1 cellular context compared by ENCODE assay signal in the genomic region with DNA sequence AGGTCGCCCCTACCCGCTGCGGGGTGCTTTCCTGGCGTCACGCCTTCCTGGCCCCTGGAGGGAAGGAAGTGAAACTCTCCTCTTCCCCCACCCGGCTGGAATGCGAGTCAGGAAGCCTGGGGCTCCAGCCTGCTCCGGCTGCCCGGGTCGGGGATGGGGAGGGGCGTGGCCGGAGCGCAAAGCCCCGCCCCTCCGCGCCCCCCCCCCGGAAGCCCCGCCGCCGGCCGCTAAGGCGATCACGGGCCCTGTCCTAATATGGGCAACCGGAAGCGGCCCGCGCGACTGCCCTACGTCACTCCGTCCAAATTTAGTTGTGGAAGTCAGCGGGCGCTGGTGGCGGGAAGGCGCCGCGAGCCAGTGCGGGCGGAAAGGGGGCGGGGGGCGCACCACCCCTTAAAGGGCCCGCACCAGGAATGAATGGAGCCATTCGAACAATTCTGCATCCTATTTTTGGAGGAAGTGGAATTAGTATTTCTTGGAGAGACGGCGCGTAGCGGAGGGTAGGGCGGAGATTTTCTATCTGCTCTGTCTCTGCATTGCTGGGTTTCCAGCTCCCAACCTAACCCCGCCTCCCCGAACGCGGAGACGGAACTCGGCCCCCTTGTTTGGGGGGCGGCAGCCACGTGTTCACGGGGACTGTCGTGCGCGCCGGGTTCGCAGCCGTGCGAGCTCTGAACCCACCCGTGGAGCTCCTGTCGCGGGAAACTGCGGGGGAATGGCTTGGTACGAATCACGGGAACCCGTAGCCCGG.
TF ChIP-seq lines count a peak whose summit lies in the region.

No MANE protein-coding gene starts in this region.

TF ChIP-seq in K562, 482 proteins besides CTCF, POLR2A, EP300 and RAD21 (continued from another document and continues in another):
- TF ChIP-seq, protein P1, sequence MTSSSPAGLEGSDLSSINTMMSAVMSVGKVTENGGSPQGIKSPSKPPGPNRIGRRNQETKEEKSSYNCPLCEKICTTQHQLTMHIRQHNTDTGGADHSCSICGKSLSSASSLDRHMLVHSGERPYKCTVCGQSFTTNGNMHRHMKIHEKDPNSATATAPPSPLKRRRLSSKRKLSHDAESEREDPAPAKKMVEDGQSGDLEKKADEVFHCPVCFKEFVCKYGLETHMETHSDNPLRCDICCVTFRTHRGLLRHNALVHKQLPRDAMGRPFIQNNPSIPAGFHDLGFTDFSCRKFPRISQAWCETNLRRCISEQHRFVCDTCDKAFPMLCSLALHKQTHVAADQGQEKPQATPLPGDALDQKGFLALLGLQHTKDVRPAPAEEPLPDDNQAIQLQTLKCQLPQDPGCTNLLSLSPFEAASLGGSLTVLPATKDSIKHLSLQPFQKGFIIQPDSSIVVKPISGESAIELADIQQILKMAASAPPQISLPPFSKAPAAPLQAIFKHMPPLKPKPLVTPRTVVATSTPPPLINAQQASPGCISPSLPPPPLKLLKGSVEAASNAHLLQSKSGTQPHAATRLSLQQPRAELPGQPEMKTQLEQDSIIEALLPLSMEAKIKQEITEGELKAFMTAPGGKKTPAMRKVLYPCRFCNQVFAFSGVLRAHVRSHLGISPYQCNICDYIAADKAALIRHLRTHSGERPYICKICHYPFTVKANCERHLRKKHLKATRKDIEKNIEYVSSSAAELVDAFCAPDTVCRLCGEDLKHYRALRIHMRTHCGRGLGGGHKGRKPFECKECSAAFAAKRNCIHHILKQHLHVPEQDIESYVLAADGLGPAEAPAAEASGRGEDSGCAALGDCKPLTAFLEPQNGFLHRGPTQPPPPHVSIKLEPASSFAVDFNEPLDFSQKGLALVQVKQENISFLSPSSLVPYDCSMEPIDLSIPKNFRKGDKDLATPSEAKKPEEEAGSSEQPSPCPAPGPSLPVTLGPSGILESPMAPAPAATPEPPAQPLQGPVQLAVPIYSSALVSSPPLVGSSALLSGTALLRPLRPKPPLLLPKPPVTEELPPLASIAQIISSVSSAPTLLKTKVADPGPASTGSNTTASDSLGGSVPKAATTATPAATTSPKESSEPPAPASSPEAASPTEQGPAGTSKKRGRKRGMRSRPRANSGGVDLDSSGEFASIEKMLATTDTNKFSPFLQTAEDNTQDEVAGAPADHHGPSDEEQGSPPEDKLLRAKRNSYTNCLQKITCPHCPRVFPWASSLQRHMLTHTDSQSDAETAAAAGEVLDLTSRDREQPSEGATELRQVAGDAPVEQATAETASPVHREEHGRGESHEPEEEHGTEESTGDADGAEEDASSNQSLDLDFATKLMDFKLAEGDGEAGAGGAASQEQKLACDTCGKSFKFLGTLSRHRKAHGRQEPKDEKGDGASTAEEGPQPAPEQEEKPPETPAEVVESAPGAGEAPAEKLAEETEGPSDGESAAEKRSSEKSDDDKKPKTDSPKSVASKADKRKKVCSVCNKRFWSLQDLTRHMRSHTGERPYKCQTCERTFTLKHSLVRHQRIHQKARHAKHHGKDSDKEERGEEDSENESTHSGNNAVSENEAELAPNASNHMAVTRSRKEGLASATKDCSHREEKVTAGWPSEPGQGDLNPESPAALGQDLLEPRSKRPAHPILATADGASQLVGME (CRISPR knock-in tag; IDR thresholded peaks at IDR 0.05), result no peak
- TF ChIP-seq RFX7 (CRISPR knock-in tag; IDR thresholded peaks at IDR 0.05) (no peak), HCFC1 (IDR thresholded peaks at IDR 0.05; ENCODE audit: low read depth, low read length) (peak; percentile 27; the same call in 1 of the 2 replicates), NUFIP1 (IDR thresholded peaks at IDR 0.05; ENCODE audit: partially characterized antibody) (no peak), MCM2 (IDR thresholded peaks at IDR 0.05; ENCODE audit: low read depth) (no peak), ZNF696 (CRISPR knock-in tag; conservative IDR thresholded peaks at IDR 0.05) (no peak), FOSL1 (tag; conservative IDR thresholded peaks at IDR 0.05) (peak; percentile 53), FOS (IDR thresholded peaks at IDR 0.05; ENCODE audit: extremely low read depth, insufficient read length) (no peak), RBFOX2 (IDR thresholded peaks at IDR 0.05; ENCODE audit: low read depth, low read length) (peak; percentile 79), SMAD4 (CRISPR knock-in tag; conservative IDR thresholded peaks at IDR 0.05) (peak; percentile 86), ZBTB1 (CRISPR knock-in tag; IDR thresholded peaks at IDR 0.05; ENCODE audit: borderline replicate concordance, low read depth) (no peak), ZNF41 (CRISPR knock-in tag; conservative IDR thresholded peaks at IDR 0.05) (no peak), MEIS2 (IDR thresholded peaks at IDR 0.05; ENCODE audit: partially characterized antibody) (no peak), HDGF (IDR thresholded peaks at IDR 0.05) (no peak), XRCC3 (IDR thresholded peaks at IDR 0.05) (no peak), PML (IDR thresholded peaks at IDR 0.05; ENCODE audit: low read length) (peak; percentile 48), HIVEP1 (CRISPR knock-in tag; IDR thresholded peaks at IDR 0.05) (no peak), NCOA1 (IDR thresholded peaks at IDR 0.05; ENCODE audit: low read depth) (no peak; the same call in 1 of the 2 replicates), CHD2 (IDR thresholded peaks at IDR 0.05; ENCODE audit: low read depth, low read length) (no peak), ZNF347 (CRISPR knock-in tag; IDR thresholded peaks at IDR 0.05; ENCODE audit: low read depth) (no peak), ZNF197 (CRISPR knock-in tag; IDR thresholded peaks at IDR 0.05; ENCODE audit: low read depth) (no peak), MECOM (CRISPR knock-in tag; IDR thresholded peaks at IDR 0.05) (no peak)
- TF ChIP-seq, protein P2, sequence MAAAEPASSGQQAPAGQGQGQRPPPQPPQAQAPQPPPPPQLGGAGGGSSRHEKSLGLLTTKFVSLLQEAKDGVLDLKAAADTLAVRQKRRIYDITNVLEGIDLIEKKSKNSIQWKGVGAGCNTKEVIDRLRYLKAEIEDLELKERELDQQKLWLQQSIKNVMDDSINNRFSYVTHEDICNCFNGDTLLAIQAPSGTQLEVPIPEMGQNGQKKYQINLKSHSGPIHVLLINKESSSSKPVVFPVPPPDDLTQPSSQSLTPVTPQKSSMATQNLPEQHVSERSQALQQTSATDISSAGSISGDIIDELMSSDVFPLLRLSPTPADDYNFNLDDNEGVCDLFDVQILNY (CRISPR knock-in tag; IDR thresholded peaks at IDR 0.05), result 0 out of 2 replicates have a peak, but pooled peaks have one; percentile 49
- TF ChIP-seq, protein P3, sequence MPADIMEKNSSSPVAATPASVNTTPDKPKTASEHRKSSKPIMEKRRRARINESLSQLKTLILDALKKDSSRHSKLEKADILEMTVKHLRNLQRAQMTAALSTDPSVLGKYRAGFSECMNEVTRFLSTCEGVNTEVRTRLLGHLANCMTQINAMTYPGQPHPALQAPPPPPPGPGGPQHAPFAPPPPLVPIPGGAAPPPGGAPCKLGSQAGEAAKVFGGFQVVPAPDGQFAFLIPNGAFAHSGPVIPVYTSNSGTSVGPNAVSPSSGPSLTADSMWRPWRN (IDR thresholded peaks at IDR 0.05; ENCODE audit: low read depth), result peak; percentile 25; the same call in 1 of the 2 replicates
- TF ChIP-seq, protein P4, sequence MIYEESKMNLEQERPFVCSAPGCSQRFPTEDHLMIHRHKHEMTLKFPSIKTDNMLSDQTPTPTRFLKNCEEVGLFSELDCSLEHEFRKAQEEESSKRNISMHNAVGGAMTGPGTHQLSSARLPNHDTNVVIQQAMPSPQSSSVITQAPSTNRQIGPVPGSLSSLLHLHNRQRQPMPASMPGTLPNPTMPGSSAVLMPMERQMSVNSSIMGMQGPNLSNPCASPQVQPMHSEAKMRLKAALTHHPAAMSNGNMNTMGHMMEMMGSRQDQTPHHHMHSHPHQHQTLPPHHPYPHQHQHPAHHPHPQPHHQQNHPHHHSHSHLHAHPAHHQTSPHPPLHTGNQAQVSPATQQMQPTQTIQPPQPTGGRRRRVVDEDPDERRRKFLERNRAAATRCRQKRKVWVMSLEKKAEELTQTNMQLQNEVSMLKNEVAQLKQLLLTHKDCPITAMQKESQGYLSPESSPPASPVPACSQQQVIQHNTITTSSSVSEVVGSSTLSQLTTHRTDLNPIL (CRISPR knock-in tag; IDR thresholded peaks at IDR 0.05), result no peak
- TF ChIP-seq, protein P5, sequence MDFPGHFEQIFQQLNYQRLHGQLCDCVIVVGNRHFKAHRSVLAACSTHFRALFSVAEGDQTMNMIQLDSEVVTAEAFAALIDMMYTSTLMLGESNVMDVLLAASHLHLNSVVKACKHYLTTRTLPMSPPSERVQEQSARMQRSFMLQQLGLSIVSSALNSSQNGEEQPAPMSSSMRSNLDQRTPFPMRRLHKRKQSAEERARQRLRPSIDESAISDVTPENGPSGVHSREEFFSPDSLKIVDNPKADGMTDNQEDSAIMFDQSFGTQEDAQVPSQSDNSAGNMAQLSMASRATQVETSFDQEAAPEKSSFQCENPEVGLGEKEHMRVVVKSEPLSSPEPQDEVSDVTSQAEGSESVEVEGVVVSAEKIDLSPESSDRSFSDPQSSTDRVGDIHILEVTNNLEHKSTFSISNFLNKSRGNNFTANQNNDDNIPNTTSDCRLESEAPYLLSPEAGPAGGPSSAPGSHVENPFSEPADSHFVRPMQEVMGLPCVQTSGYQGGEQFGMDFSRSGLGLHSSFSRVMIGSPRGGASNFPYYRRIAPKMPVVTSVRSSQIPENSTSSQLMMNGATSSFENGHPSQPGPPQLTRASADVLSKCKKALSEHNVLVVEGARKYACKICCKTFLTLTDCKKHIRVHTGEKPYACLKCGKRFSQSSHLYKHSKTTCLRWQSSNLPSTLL (IDR thresholded peaks at IDR 0.05), result no peak
- TF ChIP-seq, protein P6, sequence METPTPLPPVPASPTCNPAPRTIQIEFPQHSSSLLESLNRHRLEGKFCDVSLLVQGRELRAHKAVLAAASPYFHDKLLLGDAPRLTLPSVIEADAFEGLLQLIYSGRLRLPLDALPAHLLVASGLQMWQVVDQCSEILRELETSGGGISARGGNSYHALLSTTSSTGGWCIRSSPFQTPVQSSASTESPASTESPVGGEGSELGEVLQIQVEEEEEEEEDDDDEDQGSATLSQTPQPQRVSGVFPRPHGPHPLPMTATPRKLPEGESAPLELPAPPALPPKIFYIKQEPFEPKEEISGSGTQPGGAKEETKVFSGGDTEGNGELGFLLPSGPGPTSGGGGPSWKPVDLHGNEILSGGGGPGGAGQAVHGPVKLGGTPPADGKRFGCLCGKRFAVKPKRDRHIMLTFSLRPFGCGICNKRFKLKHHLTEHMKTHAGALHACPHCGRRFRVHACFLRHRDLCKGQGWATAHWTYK (CRISPR knock-in tag; IDR thresholded peaks at IDR 0.05), result peak; percentile 51; the same call in 1 of the 2 replicates
- TF ChIP-seq, protein P7, sequence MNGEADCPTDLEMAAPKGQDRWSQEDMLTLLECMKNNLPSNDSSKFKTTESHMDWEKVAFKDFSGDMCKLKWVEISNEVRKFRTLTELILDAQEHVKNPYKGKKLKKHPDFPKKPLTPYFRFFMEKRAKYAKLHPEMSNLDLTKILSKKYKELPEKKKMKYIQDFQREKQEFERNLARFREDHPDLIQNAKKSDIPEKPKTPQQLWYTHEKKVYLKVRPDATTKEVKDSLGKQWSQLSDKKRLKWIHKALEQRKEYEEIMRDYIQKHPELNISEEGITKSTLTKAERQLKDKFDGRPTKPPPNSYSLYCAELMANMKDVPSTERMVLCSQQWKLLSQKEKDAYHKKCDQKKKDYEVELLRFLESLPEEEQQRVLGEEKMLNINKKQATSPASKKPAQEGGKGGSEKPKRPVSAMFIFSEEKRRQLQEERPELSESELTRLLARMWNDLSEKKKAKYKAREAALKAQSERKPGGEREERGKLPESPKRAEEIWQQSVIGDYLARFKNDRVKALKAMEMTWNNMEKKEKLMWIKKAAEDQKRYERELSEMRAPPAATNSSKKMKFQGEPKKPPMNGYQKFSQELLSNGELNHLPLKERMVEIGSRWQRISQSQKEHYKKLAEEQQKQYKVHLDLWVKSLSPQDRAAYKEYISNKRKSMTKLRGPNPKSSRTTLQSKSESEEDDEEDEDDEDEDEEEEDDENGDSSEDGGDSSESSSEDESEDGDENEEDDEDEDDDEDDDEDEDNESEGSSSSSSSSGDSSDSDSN (IDR thresholded peaks at IDR 0.05; ENCODE audit: borderline replicate concordance in 1 of 2, low read depth in 2 of 2, low read length in 2 of 2), result no peak
- TF ChIP-seq, protein P8, sequence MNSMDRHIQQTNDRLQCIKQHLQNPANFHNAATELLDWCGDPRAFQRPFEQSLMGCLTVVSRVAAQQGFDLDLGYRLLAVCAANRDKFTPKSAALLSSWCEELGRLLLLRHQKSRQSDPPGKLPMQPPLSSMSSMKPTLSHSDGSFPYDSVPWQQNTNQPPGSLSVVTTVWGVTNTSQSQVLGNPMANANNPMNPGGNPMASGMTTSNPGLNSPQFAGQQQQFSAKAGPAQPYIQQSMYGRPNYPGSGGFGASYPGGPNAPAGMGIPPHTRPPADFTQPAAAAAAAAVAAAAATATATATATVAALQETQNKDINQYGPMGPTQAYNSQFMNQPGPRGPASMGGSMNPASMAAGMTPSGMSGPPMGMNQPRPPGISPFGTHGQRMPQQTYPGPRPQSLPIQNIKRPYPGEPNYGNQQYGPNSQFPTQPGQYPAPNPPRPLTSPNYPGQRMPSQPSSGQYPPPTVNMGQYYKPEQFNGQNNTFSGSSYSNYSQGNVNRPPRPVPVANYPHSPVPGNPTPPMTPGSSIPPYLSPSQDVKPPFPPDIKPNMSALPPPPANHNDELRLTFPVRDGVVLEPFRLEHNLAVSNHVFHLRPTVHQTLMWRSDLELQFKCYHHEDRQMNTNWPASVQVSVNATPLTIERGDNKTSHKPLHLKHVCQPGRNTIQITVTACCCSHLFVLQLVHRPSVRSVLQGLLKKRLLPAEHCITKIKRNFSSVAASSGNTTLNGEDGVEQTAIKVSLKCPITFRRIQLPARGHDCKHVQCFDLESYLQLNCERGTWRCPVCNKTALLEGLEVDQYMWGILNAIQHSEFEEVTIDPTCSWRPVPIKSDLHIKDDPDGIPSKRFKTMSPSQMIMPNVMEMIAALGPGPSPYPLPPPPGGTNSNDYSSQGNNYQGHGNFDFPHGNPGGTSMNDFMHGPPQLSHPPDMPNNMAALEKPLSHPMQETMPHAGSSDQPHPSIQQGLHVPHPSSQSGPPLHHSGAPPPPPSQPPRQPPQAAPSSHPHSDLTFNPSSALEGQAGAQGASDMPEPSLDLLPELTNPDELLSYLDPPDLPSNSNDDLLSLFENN (IDR thresholded peaks at IDR 0.05; ENCODE audit: low read depth in 2 of 2, low read length in 2 of 2), result 0 out of 4 replicates have a peak, but pooled peaks of 1 of the 2 experiments have one; percentile 18
- TF ChIP-seq, protein P9, sequence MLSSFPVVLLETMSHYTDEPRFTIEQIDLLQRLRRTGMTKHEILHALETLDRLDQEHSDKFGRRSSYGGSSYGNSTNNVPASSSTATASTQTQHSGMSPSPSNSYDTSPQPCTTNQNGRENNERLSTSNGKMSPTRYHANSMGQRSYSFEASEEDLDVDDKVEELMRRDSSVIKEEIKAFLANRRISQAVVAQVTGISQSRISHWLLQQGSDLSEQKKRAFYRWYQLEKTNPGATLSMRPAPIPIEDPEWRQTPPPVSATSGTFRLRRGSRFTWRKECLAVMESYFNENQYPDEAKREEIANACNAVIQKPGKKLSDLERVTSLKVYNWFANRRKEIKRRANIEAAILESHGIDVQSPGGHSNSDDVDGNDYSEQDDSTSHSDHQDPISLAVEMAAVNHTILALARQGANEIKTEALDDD (IDR thresholded peaks at IDR 0.05), result no peak
